Comparison of ENCODE assay signal across 29 cellular contexts in genomic region chr13:108190897-108191296, GRCh38.
"Had no signal": no experiment of that assay in that cellular context is flagged by ENCODE, and none has a peak within 500 bp of the region (broad histone marks: within the 10 kb centered on the region; RNA-seq: fewer than 3 reads in every experiment).

No MANE protein-coding gene starts in this region.

- H3K27ac ChIP-seq: brain microvascular endothelial cell, coronary artery, dorsolateral prefrontal cortex, gastrocnemius medialis, heart left ventricle, WERI-Rb-1 had no signal

- DNase-seq: activated B cell treated with CpG ODN at 0.5 μM for 24 hours; activated CD4-positive, alpha-beta T cell treated with anti-CD3 and anti-CD28 coated beads for 48 hours; activated CD4-positive, alpha-beta T cell treated with anti-CD3 and anti-CD28 coated beads, Interleukin-2, amount 50 U/mL, for 1 hour; activated CD4-positive, alpha-beta T cell treated with anti-CD3 and anti-CD28 coated beads, Interleukin-2, amount 50 U/mL, for 48 hours; activated CD8-positive, alpha-beta memory T cell treated with anti-CD3 and anti-CD28 coated beads for 24 hours; activated CD8-positive, alpha-beta T cell treated with anti-CD3 and anti-CD28 coated beads for 36 hours; activated effector memory CD4-positive, alpha-beta T cell treated with Interleukin-2 at 50 U/mL for 16 hours; activated gamma-delta T cell treated with Interleukin-2 at 50 U/mL for 16 hours; activated naive CD4-positive, alpha-beta T cell treated with anti-CD3 and anti-CD28 coated beads, Interleukin-2, amount 50 U/mL, for 16 hours; activated naive CD4-positive, alpha-beta T cell treated with Interleukin-2 at 50 U/mL for 16 hours; activated T-cell treated with anti-CD3 and anti-CD28 coated beads, Interleukin-2, amount 50 U/mL, for 4 hours; amniotic stem cell; anterior cingulate cortex; brain microvascular endothelial cell; caudate nucleus; dorsolateral prefrontal cortex; effector memory CD4-positive, alpha-beta T cell; endodermal cell; foreskin fibroblast; gastrocnemius medialis; glutamatergic neuron; heart left ventricle; T-helper 17 cell; T1000; WERI-Rb-1 had no signal

- H3K4me3 ChIP-seq: coronary artery, dorsolateral prefrontal cortex, gastrocnemius medialis, heart left ventricle had no signal

- H3K27me3 ChIP-seq: brain microvascular endothelial cell, dorsolateral prefrontal cortex, gastrocnemius medialis had no signal

- ATAC-seq: activated CD4-positive, CD25-positive, alpha-beta regulatory T cell treated with anti-CD3 and anti-CD28 coated beads, Interleukin-2, amount 50 U/mL, for 24 hours; activated CD8-positive, alpha-beta T cell treated with anti-CD3 and anti-CD28 coated beads for 36 hours; activated T-cell treated with anti-CD3 and anti-CD28 coated beads, Interleukin-2, amount 50 U/mL, for 4 hours; esophagus mucosa; gastrocnemius medialis; heart left ventricle; T-helper 17 cell had no signal

- H3K9me3 ChIP-seq: gastrocnemius medialis had no signal

- FAIRE-seq: astrocyte had no signal

- H3K36me3 ChIP-seq: brain microvascular endothelial cell, gastrocnemius medialis, heart left ventricle, WERI-Rb-1 had no signal

- H3K4me1 ChIP-seq: gastrocnemius medialis, heart left ventricle had no signal
